ENCODE assay signal across 8 cellular contexts in genomic region chr10:79331709-79332108, GRCh38. TPM values are rescaled to one million over a fixed set of nuclear protein-coding genes. Genes with fewer than 3 reads are reported as not detected.
DNase-seq lines count a peak whose midpoint lies in the region; ATAC-seq, FAIRE-seq and TF ChIP-seq lines count a peak whose summit lies in the region.

No MANE protein-coding gene starts in this region.

- DNase-seq in EL = peak; percentile 98
- peak; percentile 70 for DNase-seq in NCI-H2171 treated with DMSO at 0.1 percent for 48 hours (lab: John Stamatoyannopoulos, UW)
- DNase-seq in activated T-cell treated with anti-CD3 and anti-CD28 coated beads, Interleukin-2, amount 50 U/mL, for 72 hours = peak; percentile 87 to 92
- DNase-seq in kidney glomerular epithelial cell (lab: John Stamatoyannopoulos, UW) = peak; percentile 83
- DNase-seq in stimulated activated naive B cell treated with anti-CD40 and anti-IgM and Interleukin-4, amounts not matched to agents 10 μg/mL and 1 μg/mL and 100 μg/mL, for 72 hours = peak; percentile 85
- no peak for DNase-seq in D721Med (ENCODE audit: insufficient read length, low spot score)
- DNase-seq in frontal cortex (ENCODE audit: low spot score in 2 of 2) = no peak

- H3K27ac Mint-ChIP-seq in activated T-cell treated with anti-CD3 and anti-CD28 coated beads, Interleukin-2, amount 50 U/mL, for 72 hours = peak overlapping the region; percentile 80
- peak overlapping the region; percentile 87 for H3K27ac Mint-ChIP-seq in stimulated activated naive B cell treated with anti-CD40 and anti-IgM and Interleukin-4, amounts not matched to agents 10 μg/mL and 1 μg/mL and 100 μg/mL, for 72 hours

- no peaks in the 10 kb centered on the region for H3K27me3 Mint-ChIP-seq in activated T-cell treated with anti-CD3 and anti-CD28 coated beads, Interleukin-2, amount 50 U/mL, for 72 hours (ENCODE audit: low read depth)
- no peaks in the 10 kb centered on the region for H3K27me3 Mint-ChIP-seq in stimulated activated naive B cell treated with anti-CD40 and anti-IgM and Interleukin-4, amounts not matched to agents 10 μg/mL and 1 μg/mL and 100 μg/mL, for 72 hours

- ATAC-seq in GM21723 (IDR thresholded peaks at IDR 0.05; ENCODE audit: unreplicated experiment) = peak; percentile 86
- peak; percentile 98 for ATAC-seq in activated T-cell treated with anti-CD3 and anti-CD28 coated beads, Interleukin-2, amount 50 U/mL, for 72 hours (replicated peaks in 1 of 2)
- ATAC-seq in stimulated activated naive B cell treated with anti-CD40 and anti-IgM and Interleukin-4, amounts not matched to agents 10 μg/mL and 1 μg/mL and 100 μg/mL, for 72 hours (replicated peaks) = peak; percentile 97

- peaks cover 0 to 4% of the 10 kb centered on the region in 2 donors for H3K9me3 Mint-ChIP-seq in activated T-cell treated with anti-CD3 and anti-CD28 coated beads, Interleukin-2, amount 50 U/mL, for 72 hours
- no peaks in the 10 kb centered on the region for H3K9me3 Mint-ChIP-seq in stimulated activated naive B cell treated with anti-CD40 and anti-IgM and Interleukin-4, amounts not matched to agents 10 μg/mL and 1 μg/mL and 100 μg/mL, for 72 hours

- H3K4me1 Mint-ChIP-seq in activated T-cell treated with anti-CD3 and anti-CD28 coated beads, Interleukin-2, amount 50 U/mL, for 72 hours (ENCODE audit: low read depth) = peaks cover 56% of the 10 kb centered on the region
- H3K4me1 Mint-ChIP-seq in stimulated activated naive B cell treated with anti-CD40 and anti-IgM and Interleukin-4, amounts not matched to agents 10 μg/mL and 1 μg/mL and 100 μg/mL, for 72 hours = peaks cover 21 to 34% of the 10 kb centered on the region in 2 donors

- H3K4me3 Mint-ChIP-seq in activated T-cell treated with anti-CD3 and anti-CD28 coated beads, Interleukin-2, amount 50 U/mL, for 72 hours = peak overlapping the region; percentile 19 to 67
- peak overlapping the region in 1 of 2 donors; percentile 2 for H3K4me3 Mint-ChIP-seq in stimulated activated naive B cell treated with anti-CD40 and anti-IgM and Interleukin-4, amounts not matched to agents 10 μg/mL and 1 μg/mL and 100 μg/mL, for 72 hours

- H3K36me3 Mint-ChIP-seq in activated T-cell treated with anti-CD3 and anti-CD28 coated beads, Interleukin-2, amount 50 U/mL, for 72 hours (ENCODE audit: insufficient read depth in 2 of 2) = peaks cover 2 to 3% of the 10 kb centered on the region in 2 donors
- no peaks in the 10 kb centered on the region for H3K36me3 Mint-ChIP-seq in stimulated activated naive B cell treated with anti-CD40 and anti-IgM and Interleukin-4, amounts not matched to agents 10 μg/mL and 1 μg/mL and 100 μg/mL, for 72 hours

- no peak for TF ChIP-seq CTCF in D721Med (IDR thresholded peaks at IDR 0.05; ENCODE audit: insufficient read depth, missing control alignments)

- FAIRE-seq in D721Med (lab: Jason Lieb, UNC) (no peak), frontal cortex (lab: Jason Lieb, UNC) (no peak)

RNA-seq across cellular contexts. Expression of gene PPIF, which starts 15.6 kb away (rescaled TPM):
- 100 to 1,000 TPM; 102 to 104 TPM for total RNA-seq in activated T-cell treated with anti-CD3 and anti-CD28 coated beads, Interleukin-2, amount 50 U/mL, for 72 hours
- 5.7 TPM for total RNA-seq in frontal cortex

Comparison
In these comparisons a context has a peak if more than half of its experiments do, and no peak if none do; other contexts are left out.
1. DNase-seq: peak in EL (single experiment), NCI-H2171 treated with DMSO at 0.1 percent for 48 hours (single experiment), activated T-cell treated with anti-CD3 and anti-CD28 coated beads, Interleukin-2, amount 50 U/mL, for 72 hours (2 of 2), kidney glomerular epithelial cell (single experiment) and stimulated activated naive B cell treated with anti-CD40 and anti-IgM and Interleukin-4, amounts not matched to agents 10 μg/mL and 1 μg/mL and 100 μg/mL, for 72 hours (single experiment); none in D721Med (single experiment) and frontal cortex (0 of 2).
2. RNA of gene PPIF, which starts 15.6 kb away (total RNA-seq): 102 to 104 TPM in activated T-cell treated with anti-CD3 and anti-CD28 coated beads, Interleukin-2, amount 50 U/mL, for 72 hours; 5.7 TPM in frontal cortex (single experiment); every median in the first group is over 10 times any median in the second.
3. Peak in every context shown above with its lines, with median percentiles within 50 percentile points of each other: ATAC-seq.